Comparison of ENCODE assay signal across 22 cellular contexts in the genomic region with DNA sequence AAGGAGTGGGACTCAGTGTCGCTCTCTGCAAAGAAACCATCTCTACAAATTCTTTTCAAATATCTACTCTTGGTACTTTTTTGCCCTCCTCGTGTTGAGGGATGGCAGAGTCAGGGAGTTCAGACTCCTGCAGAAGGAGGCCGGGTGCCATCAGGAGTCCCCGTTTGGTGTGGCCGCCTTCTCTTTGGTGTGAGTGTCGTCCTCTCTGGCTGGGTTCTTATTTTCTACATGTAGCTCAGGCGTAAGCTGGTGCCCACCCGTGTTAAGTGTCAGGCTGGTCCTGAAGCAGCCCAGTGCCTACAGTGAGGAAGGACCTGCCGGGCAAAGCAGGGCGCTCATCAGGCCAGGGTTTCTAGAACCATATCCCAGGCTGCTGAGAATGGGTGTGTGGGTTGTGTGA. TPM values are rescaled to one million over a fixed set of nuclear protein-coding genes. Genes with fewer than 3 reads are reported as not detected.
DNase-seq lines count a peak whose midpoint lies in the region; ATAC-seq lines count a peak whose summit lies in the region.
"Had no signal": no experiment of that assay in that cellular context is flagged by ENCODE, and none has a peak within 500 bp of the region (broad histone marks: within the 10 kb centered on the region; RNA-seq: fewer than 3 reads in every experiment).

No MANE protein-coding gene starts in this region.

- CTCF ChIA-PET in CD4-positive, alpha-beta memory T cell (lab: Charles Lee; ENCODE audit: partially characterized antibody) = interaction anchor here (1.2 to 12.1 kb wide), 4 partner anchors 11 to 302 kb away, joined by 3 to 114 read pairs (median 14); no protein-coding TSS in a partner anchor
- CTCF ChIA-PET in naive thymus-derived CD4-positive, alpha-beta T cell (lab: Charles Lee) = no interaction called here

- peaks cover 19% of the 10 kb centered on the region for H3K36me3 ChIP-seq in CD4-positive, alpha-beta memory T cell (ENCODE audit: insufficient read depth, low read length)
- peaks cover 3 to 13% (median 7%) of the 10 kb centered on the region in 3 experiments for H3K36me3 ChIP-seq in naive thymus-derived CD4-positive, alpha-beta T cell (ENCODE audit: control insufficient read depth in 2 of 3, insufficient read depth in 3 of 3, low read length in 3 of 3)

- no peaks in the 10 kb centered on the region for H3K9me3 ChIP-seq in CD4-positive, alpha-beta memory T cell (ENCODE audit: control insufficient read depth in 1 of 2, low read length in 2 of 2)
- no peaks in the 10 kb centered on the region for H3K9me3 ChIP-seq in naive thymus-derived CD4-positive, alpha-beta T cell (ENCODE audit: control insufficient read depth in 2 of 3, low read length in 3 of 3)
- H3K9me3 ChIP-seq: esophagus muscularis mucosa, psoas muscle, SJSA1, upper lobe of left lung had no signal

- no peak for ATAC-seq in naive thymus-derived CD4-positive, alpha-beta T cell
- no peak for ATAC-seq in HG02588 (IDR thresholded peaks at IDR 0.05; ENCODE audit: unreplicated experiment)

- no peaks in the 10 kb centered on the region for H3K9me3 Mint-ChIP-seq in T-helper 1 cell treated with Interleukin-12 subunit alpha and Interleukin-12 subunit beta and Interleukin-4 antibody, amounts not matched to agents 30 μg/mL and 1 μg/mL, for 36 hours
- H3K9me3 Mint-ChIP-seq in CD4-positive, alpha-beta memory T cell = no peaks in the 10 kb centered on the region
- H3K9me3 Mint-ChIP-seq in activated naive CD8-positive, alpha-beta T cell (ENCODE audit: low read depth) = no peaks in the 10 kb centered on the region
- peaks cover 0 to 4% (median 0%) of the 10 kb centered on the region in 11 donors for H3K9me3 Mint-ChIP-seq in naive thymus-derived CD4-positive, alpha-beta T cell
- H3K9me3 Mint-ChIP-seq: brain, nephron had no signal

- no peaks in the 10 kb centered on the region for H3K27me3 Mint-ChIP-seq in T-helper 1 cell treated with Interleukin-12 subunit alpha and Interleukin-12 subunit beta and Interleukin-4 antibody, amounts not matched to agents 30 μg/mL and 1 μg/mL, for 36 hours (ENCODE audit: low read depth)
- no peaks in the 10 kb centered on the region for H3K27me3 Mint-ChIP-seq in CD4-positive, alpha-beta memory T cell
- H3K27me3 Mint-ChIP-seq in activated naive CD8-positive, alpha-beta T cell = no peaks in the 10 kb centered on the region
- no peaks in the 10 kb centered on the region for H3K27me3 Mint-ChIP-seq in naive thymus-derived CD4-positive, alpha-beta T cell
- H3K27me3 Mint-ChIP-seq: brain had no signal

- POLR2A ChIA-PET in CD4-positive, alpha-beta memory T cell (lab: Charles Lee; ENCODE audit: partially characterized antibody) = interaction anchor here (1.0 to 1.2 kb wide), 2 partner anchors 10 to 108 kb away, joined by 3 to 8 read pairs; no protein-coding TSS in a partner anchor
- POLR2A ChIA-PET in naive thymus-derived CD4-positive, alpha-beta T cell (lab: Charles Lee) = interaction anchor here (0.8 to 1.4 kb wide), 3 partner anchors 38 to 288 kb away, joined by 3 to 8 read pairs (median 3); a partner anchor contains a TSS

- DNase-seq in T-helper 1 cell (no peak), nucleus accumbens (lab: John Stamatoyannopoulos, UW) (no peak), NCI-H1092 (lab: John Stamatoyannopoulos, UW) (no peak)
- no peak for DNase-seq in CD4-positive, alpha-beta memory T cell
- no peak for DNase-seq in naive thymus-derived CD4-positive, alpha-beta T cell
- DNase-seq: 8988T; activated CD4-positive, alpha-beta T cell treated with anti-CD3 and anti-CD28 coated beads, Interleukin-2, amount 50 U/mL, for 4 hours; activated gamma-delta T cell treated with Interleukin-2 at 50 U/mL for 16 hours; H7; NCI-H1048; NCI-H69; psoas muscle had no signal

- peaks cover 63% of the 10 kb centered on the region for H3K36me3 Mint-ChIP-seq in T-helper 1 cell treated with Interleukin-12 subunit alpha and Interleukin-12 subunit beta and Interleukin-4 antibody, amounts not matched to agents 30 μg/mL and 1 μg/mL, for 36 hours (ENCODE audit: low read depth)
- H3K36me3 Mint-ChIP-seq in CD4-positive, alpha-beta memory T cell = peaks cover 48 to 67% of the 10 kb centered on the region in 2 donors
- peaks cover 36% of the 10 kb centered on the region for H3K36me3 Mint-ChIP-seq in activated naive CD8-positive, alpha-beta T cell
- peaks cover 5 to 64% (median 29%) of the 10 kb centered on the region in 5 donors for H3K36me3 Mint-ChIP-seq in naive thymus-derived CD4-positive, alpha-beta T cell

- H3K27ac ChIP-seq in CD4-positive, alpha-beta memory T cell (ENCODE audit: low read depth, low read length) = peak overlapping the region; percentile 7
- no peak overlapping the region for H3K27ac ChIP-seq in naive thymus-derived CD4-positive, alpha-beta T cell (ENCODE audit: low read depth, low read length)
- H3K27ac ChIP-seq: esophagus muscularis mucosa, KMS-11, psoas muscle, SJSA1, upper lobe of left lung had no signal

- H3K27ac Mint-ChIP-seq in T-helper 1 cell treated with Interleukin-12 subunit alpha and Interleukin-12 subunit beta and Interleukin-4 antibody, amounts not matched to agents 30 μg/mL and 1 μg/mL, for 36 hours = peak overlapping the region; percentile 64
- H3K27ac Mint-ChIP-seq in CD4-positive, alpha-beta memory T cell = peak overlapping the region; percentile 83 to 99 (median 94)
- peak overlapping the region; percentile 84 for H3K27ac Mint-ChIP-seq in activated naive CD8-positive, alpha-beta T cell
- peak overlapping the region; percentile 68 to 100 (median 99) for H3K27ac Mint-ChIP-seq in naive thymus-derived CD4-positive, alpha-beta T cell
- H3K27ac Mint-ChIP-seq: nephron had no signal

- H3K4me3 ChIP-seq in CD4-positive, alpha-beta memory T cell (ENCODE audit: low read length in 2 of 2) = no peak overlapping the region
- H3K4me3 ChIP-seq in naive thymus-derived CD4-positive, alpha-beta T cell (ENCODE audit: low read length) = no peak overlapping the region
- H3K4me3 ChIP-seq: esophagus muscularis mucosa, psoas muscle, SJSA1, smooth muscle cell, upper lobe of left lung had no signal

- peaks cover 62% of the 10 kb centered on the region for H3K4me1 ChIP-seq in CD4-positive, alpha-beta memory T cell (ENCODE audit: insufficient read depth, low read length)
- peaks cover 19 to 57% of the 10 kb centered on the region in 2 donors for H3K4me1 ChIP-seq in naive thymus-derived CD4-positive, alpha-beta T cell (ENCODE audit: control insufficient read depth in 2 of 2, insufficient read depth in 2 of 2, low read length in 2 of 2)

- peaks cover 55% of the 10 kb centered on the region for H3K4me1 Mint-ChIP-seq in T-helper 1 cell treated with Interleukin-12 subunit alpha and Interleukin-12 subunit beta and Interleukin-4 antibody, amounts not matched to agents 30 μg/mL and 1 μg/mL, for 36 hours (ENCODE audit: low read depth)
- peaks cover 59 to 91% (median 66%) of the 10 kb centered on the region in 4 donors for H3K4me1 Mint-ChIP-seq in CD4-positive, alpha-beta memory T cell
- H3K4me1 Mint-ChIP-seq in activated naive CD8-positive, alpha-beta T cell (ENCODE audit: low read depth) = peaks cover 81% of the 10 kb centered on the region
- H3K4me1 Mint-ChIP-seq in naive thymus-derived CD4-positive, alpha-beta T cell = peaks cover 46 to 86% (median 75%) of the 10 kb centered on the region in 7 donors
- H3K4me1 Mint-ChIP-seq: brain had no signal

- H3K4me3 Mint-ChIP-seq in T-helper 1 cell treated with Interleukin-12 subunit alpha and Interleukin-12 subunit beta and Interleukin-4 antibody, amounts not matched to agents 30 μg/mL and 1 μg/mL, for 36 hours = no peak overlapping the region
- peak overlapping the region in 3 of 8 donors; percentile 33 to 41 (median 39) for H3K4me3 Mint-ChIP-seq in CD4-positive, alpha-beta memory T cell
- peak overlapping the region; percentile 62 for H3K4me3 Mint-ChIP-seq in activated naive CD8-positive, alpha-beta T cell
- peak overlapping the region in 7 of 10 donors; percentile 26 to 46 (median 40) for H3K4me3 Mint-ChIP-seq in naive thymus-derived CD4-positive, alpha-beta T cell
- H3K4me3 Mint-ChIP-seq: brain, nephron had no signal

- no peaks in the 10 kb centered on the region for H3K27me3 ChIP-seq in CD4-positive, alpha-beta memory T cell (ENCODE audit: insufficient read depth, low read length)
- no peaks in the 10 kb centered on the region for H3K27me3 ChIP-seq in naive thymus-derived CD4-positive, alpha-beta T cell (ENCODE audit: control insufficient read depth in 2 of 2, insufficient read depth in 2 of 2, low read length in 2 of 2)
- H3K27me3 ChIP-seq: esophagus muscularis mucosa, SJSA1, upper lobe of left lung had no signal

- intact Hi-C loops in CD4-positive, alpha-beta memory T cell (cut with micrococcal nuclease) = no loop called here
- intact Hi-C loops in naive thymus-derived CD4-positive, alpha-beta T cell (cut with micrococcal nuclease) = no loop called here

RNA-seq across cellular contexts. Expression of a gene that starts 37.0 kb away (rescaled TPM):
- 10 to 100 TPM; 59.4 to 69.0 TPM for total RNA-seq in CD4-positive, alpha-beta memory T cell
- 10 to 100 TPM; 12.1 to 20.4 TPM for polyA plus RNA-seq in CD4-positive, alpha-beta memory T cell
- 10 to 100 TPM; 48.3 to 66.9 (median 58.2) TPM for total RNA-seq in naive thymus-derived CD4-positive, alpha-beta T cell
- polyA plus RNA-seq in naive thymus-derived CD4-positive, alpha-beta T cell = 10 to 100 TPM; 12.1 to 13.6 TPM
